7 cellular contexts compared by ENCODE assay signal in the genomic region with DNA sequence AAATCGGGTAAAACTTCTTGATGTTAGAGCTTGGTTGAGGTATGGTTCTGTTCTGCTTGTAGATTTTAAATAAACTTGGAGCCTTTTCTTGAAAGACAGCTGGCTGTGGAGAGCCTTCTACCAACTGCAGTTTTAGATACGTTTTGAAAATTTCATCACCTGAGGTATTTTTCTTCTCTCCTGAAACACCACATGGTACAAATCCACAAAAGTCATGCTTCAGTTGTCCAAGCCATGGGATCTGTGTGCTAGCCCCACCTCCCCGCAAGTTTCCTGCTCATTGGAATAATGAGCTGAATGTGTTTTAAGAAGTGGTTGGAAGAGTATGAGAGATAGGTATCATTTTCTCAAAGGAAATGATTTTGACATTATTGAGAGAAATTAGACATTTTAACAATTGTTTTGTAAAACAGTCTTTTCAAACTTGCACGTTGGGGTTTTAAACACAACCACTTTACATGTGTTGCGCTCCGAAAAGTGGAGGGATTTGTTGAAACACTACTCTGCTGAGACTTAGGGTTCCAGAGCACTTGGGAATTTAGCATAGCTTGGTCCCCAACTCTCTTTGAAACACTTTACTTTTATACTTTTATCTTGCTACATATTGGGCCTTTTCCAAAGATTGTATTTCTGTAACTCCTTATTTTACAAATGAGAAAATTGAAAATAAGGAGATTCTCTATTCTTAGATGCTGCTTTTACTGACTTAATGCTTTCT. TPM values are rescaled to one million over a fixed set of nuclear protein-coding genes. Genes with fewer than 3 reads are reported as not detected.
DNase-seq lines count a peak whose midpoint lies in the region; TF ChIP-seq lines count a peak whose summit lies in the region.

No MANE protein-coding gene starts in this region.

- no peak for TF ChIP-seq RAD21 in liver (IDR thresholded peaks at IDR 0.05)

- TF ChIP-seq CTCF in astrocyte of the spinal cord (IDR thresholded peaks at IDR 0.05; ENCODE audit: low read depth, low read length) = no peak
- TF ChIP-seq CTCF in liver (IDR thresholded peaks at IDR 0.05; ENCODE audit: low read depth, low read length, missing input control) = no peak
- TF ChIP-seq CTCF in tibial artery (IDR thresholded peaks at IDR 0.05) = no peak

- intact Hi-C loops in tibial artery (cut with DNase I; ENCODE audit: low total_unique reads) = no loop called here

- DNase-seq in ELR (ENCODE audit: low read depth) (peak; percentile 45), Karpas-422 (peak; percentile 54), astrocyte of the spinal cord (ENCODE audit: low read depth, low spot score) (peak; percentile 38), tibial artery (no peak), SW 1271 (lab: John Stamatoyannopoulos, UW) (no peak), LoVo (ENCODE audit: low spot score) (no peak)

- H3K36me3 ChIP-seq in Karpas-422 (ENCODE audit: insufficient read depth, low read length) = no peaks in the 10 kb centered on the region
- H3K36me3 ChIP-seq in liver (ENCODE audit: control insufficient read depth in 4 of 4, insufficient read depth in 3 of 4, low read depth in 1 of 4, low read length in 3 of 4) = no peaks in the 10 kb centered on the region
- H3K36me3 ChIP-seq in tibial artery = no peaks in the 10 kb centered on the region

- peak overlapping the region; percentile 86 for H3K4me2 ChIP-seq in Karpas-422 (ENCODE audit: low read depth, low read length, poor library complexity, severe bottlenecking)

- H3K9ac ChIP-seq in Karpas-422 (ENCODE audit: low read length) (peak overlapping the region; percentile 78), liver (ENCODE audit: low read depth in 1 of 2, low read length in 2 of 2) (peak overlapping the region; percentile 91 to 97)

- in situ Hi-C loops in astrocyte of the spinal cord (cut with HindIII; ENCODE audit: low sequenced_read_pairs) = no loop called here

- no peaks in the 10 kb centered on the region; the same call in 1 of the 2 replicates for H4K20me1 ChIP-seq in Karpas-422 (ENCODE audit: insufficient read depth, low read depth, low read length)

- H3K9me2 ChIP-seq in Karpas-422 (replicated peaks; ENCODE audit: insufficient read depth, low read length) = no peaks in the 10 kb centered on the region

- peak overlapping the region; percentile 69 for H3K4me3 ChIP-seq in Karpas-422 (ENCODE audit: low read length)
- peak overlapping the region; percentile 76 for H3K4me3 ChIP-seq in astrocyte of the spinal cord (ENCODE audit: low read depth, low read length)
- peak overlapping the region; percentile 70 to 100 (median 71) for H3K4me3 ChIP-seq in liver (ENCODE audit: low read depth in 1 of 3, low read length in 3 of 3)
- H3K4me3 ChIP-seq in tibial artery = peak overlapping the region; percentile 69 to 98

- H3K4me1 ChIP-seq in Karpas-422 (ENCODE audit: low read length) (peaks cover 59% of the 10 kb centered on the region), liver (ENCODE audit: control insufficient read depth in 4 of 4, insufficient read depth in 4 of 4, low read length in 3 of 4) (peaks cover 5 to 50% (median 40%) of the 10 kb centered on the region in 4 donors), tibial artery (peaks cover 0 to 43% (median 27%) of the 10 kb centered on the region in 4 donors)

- H3K27me3 ChIP-seq in Karpas-422 (ENCODE audit: low read length) (no peaks in the 10 kb centered on the region), liver (ENCODE audit: control insufficient read depth in 4 of 4, insufficient read depth in 4 of 4, low read length in 3 of 4) (no peaks in the 10 kb centered on the region), tibial artery (no peaks in the 10 kb centered on the region)

- H3K27ac ChIP-seq in Karpas-422 (ENCODE audit: low read length) (peak overlapping the region; percentile 83), liver (ENCODE audit: low read depth in 1 of 2, low read length in 2 of 2) (peak overlapping the region; percentile 87 to 100), tibial artery (peak overlapping the region; percentile 96 to 98)

- peaks cover 61% of the 10 kb centered on the region for H3K79me2 ChIP-seq in Karpas-422 (ENCODE audit: low read length)

- no peak overlapping the region for H2AFZ ChIP-seq in Karpas-422 (ENCODE audit: low read length)

- WGBS in liver = 21% methylated on average over 6 of the region's 6 CpGs

- H3K9me3 ChIP-seq in Karpas-422 (ENCODE audit: low read length) = no peaks in the 10 kb centered on the region
- no peaks in the 10 kb centered on the region for H3K9me3 ChIP-seq in liver (ENCODE audit: control insufficient read depth in 4 of 4, low read length in 3 of 4)
- H3K9me3 ChIP-seq in tibial artery = no peaks in the 10 kb centered on the region

TF ChIP-seq in liver, 16 proteins besides CTCF, POLR2A, EP300 and RAD21:
- peak in 1 of 2 donors; percentile 10 for TF ChIP-seq JUND (IDR thresholded peaks at IDR 0.05)
- TF ChIP-seq, protein P1, sequence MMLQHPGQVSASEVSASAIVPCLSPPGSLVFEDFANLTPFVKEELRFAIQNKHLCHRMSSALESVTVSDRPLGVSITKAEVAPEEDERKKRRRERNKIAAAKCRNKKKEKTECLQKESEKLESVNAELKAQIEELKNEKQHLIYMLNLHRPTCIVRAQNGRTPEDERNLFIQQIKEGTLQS (IDR thresholded peaks at IDR 0.05) = no peak

RNA-seq across cellular contexts. Expression of gene PPM1A, which starts 1.5 kb away (rescaled TPM):
- 64.1 and 65.1 TPM in 2 replicates for total RNA-seq in Karpas-422 (2014; rRNA removed; shearing (Covaris generic); ENCODE audit: low replicate concordance)
- total RNA-seq in liver = 10 to 100 TPM; 33.2 to 43.2 TPM
- 10 to 100 TPM; 23.0 to 25.8 TPM for polyA plus RNA-seq in liver

Comparison
In these comparisons a context has a peak if more than half of its experiments do, and no peak if none do; other contexts are left out.
1. DNase-seq: peak in ELR (single experiment), Karpas-422 (single experiment) and astrocyte of the spinal cord (single experiment); none in tibial artery (0 of 2), SW 1271 (0 of 2) and LoVo (single experiment).
2. Peak in every context shown above with its lines, with median percentiles within 50 percentile points of each other: H3K27ac ChIP-seq and H3K4me3 ChIP-seq.